ENCODE assay signal across 11 cellular contexts in genomic region chr9:2179557-2179956, GRCh38.
DNase-seq lines count a peak whose midpoint lies in the region; ATAC-seq, FAIRE-seq and TF ChIP-seq lines count a peak whose summit lies in the region.
"Had no signal": no experiment of that assay in that cellular context is flagged by ENCODE, and none has a peak within 500 bp of the region (broad histone marks: within the 10 kb centered on the region; RNA-seq: fewer than 3 reads in every experiment).

No MANE protein-coding gene starts in this region.

- POLR2A ChIA-PET in activated CD4-positive, alpha-beta T cell treated with anti-CD3 and anti-CD28 coated beads for 36 hours (lab: Charles Lee) = no interaction called here

- TF ChIP-seq CTCF in mammary epithelial cell (conservative IDR thresholded peaks at IDR 0.05 in 1 of 2, IDR thresholded peaks at IDR 0.05 in 1 of 2; ENCODE audit: extremely low read depth in 1 of 2, insufficient read depth in 1 of 2, low read depth in 1 of 2, low read length in 2 of 2) (no peak), stomach (IDR thresholded peaks at IDR 0.05) (no peak)

- H3K9ac ChIP-seq in Karpas-422 (ENCODE audit: low read length) (no peak overlapping the region), mammary epithelial cell (ENCODE audit: insufficient read depth, low read length) (no peak overlapping the region)

- no peaks in the 10 kb centered on the region for H3K9me3 Mint-ChIP-seq in activated CD4-positive, alpha-beta T cell treated with anti-CD3 and anti-CD28 coated beads for 36 hours (ENCODE audit: low read depth)

- H2AFZ ChIP-seq in Karpas-422 (ENCODE audit: low read length) = no peak overlapping the region
- no peak overlapping the region for H2AFZ ChIP-seq in mammary epithelial cell (ENCODE audit: low read depth, low read length)

- no TSS peak for BruUV-seq in mammary epithelial cell (replicated peaks; lab: Mats Ljungman, UMichigan)

- peaks cover 17% of the 10 kb centered on the region for H3K36me3 Mint-ChIP-seq in activated CD4-positive, alpha-beta T cell treated with anti-CD3 and anti-CD28 coated beads for 36 hours (ENCODE audit: low read depth)

- intact Hi-C loops in activated CD4-positive, alpha-beta T cell treated with anti-CD3 and anti-CD28 coated beads for 36 hours (cut with DNase I, micrococcal nuclease) = loop anchor here (1.0 to 2.0 kb wide), 2 partner anchors 47 kb away; no protein-coding TSS in a partner anchor
- intact Hi-C loops in mammary epithelial cell (cut with micrococcal nuclease) = loop anchor here (1.0 kb wide), 1 partner anchor 47 kb away; no protein-coding TSS in a partner anchor
- intact Hi-C loops in stomach (cut with DNase I; ENCODE audit: low total_unique reads) = no loop called here

- CTCF ChIA-PET in activated CD4-positive, alpha-beta T cell treated with anti-CD3 and anti-CD28 coated beads for 36 hours (lab: Charles Lee) = interaction anchor here (0.6 to 3.7 kb wide), 3 partner anchors 19 to 52 kb away, joined by 3 to 47 read pairs (median 3); no protein-coding TSS in a partner anchor
- CTCF ChIA-PET in mammary epithelial cell (lab: Charles Lee; ENCODE audit: low non-redundant PET) = interaction anchor here (0.6 kb wide), 1 partner anchor 58 kb away, joined by 3 read pairs; no protein-coding TSS in a partner anchor

- H3K4me2 ChIP-seq in Karpas-422 (ENCODE audit: low read depth, low read length, poor library complexity, severe bottlenecking) (no peak overlapping the region), mammary epithelial cell (ENCODE audit: insufficient read depth, low read depth, low read length) (no peak overlapping the region)

- H3K27ac ChIP-seq in Karpas-422 (ENCODE audit: low read length) (peak overlapping the region; percentile 34), mammary epithelial cell (ENCODE audit: insufficient read depth, low read depth, low read length) (no peak overlapping the region), stomach (no peak overlapping the region)

- H3K27me3 ChIP-seq in Karpas-422 (ENCODE audit: low read length) (no peaks in the 10 kb centered on the region), mammary epithelial cell (ENCODE audit: insufficient read depth, low read length) (no peaks in the 10 kb centered on the region), stomach (no peaks in the 10 kb centered on the region)

- no peak overlapping the region for H3K4me3 Mint-ChIP-seq in activated CD4-positive, alpha-beta T cell treated with anti-CD3 and anti-CD28 coated beads for 36 hours

- ATAC-seq in activated CD4-positive, alpha-beta T cell treated with anti-CD3 and anti-CD28 coated beads for 36 hours = peak; percentile 71
- ATAC-seq in GM19023 (IDR thresholded peaks at IDR 0.05; ENCODE audit: unreplicated experiment) = no peak

- H4K20me1 ChIP-seq in Karpas-422 (ENCODE audit: insufficient read depth, low read depth, low read length) (no peaks in the 10 kb centered on the region), mammary epithelial cell (ENCODE audit: insufficient read depth, low read length) (no peaks in the 10 kb centered on the region)

- TF ChIP-seq EP300 in stomach (IDR thresholded peaks at IDR 0.05) = no peak

- 94% methylated on average over 3 of the region's 3 CpGs for WGBS in mammary epithelial cell (ENCODE audit: low coverage, missing lambda C conversion rate)
- WGBS in stomach, 5 donors = 86 to 94% (median 87%) methylated on average over 3 of the region's 3 CpGs

- H3K36me3 ChIP-seq in Karpas-422 (ENCODE audit: insufficient read depth, low read length) = peaks cover 4% of the 10 kb centered on the region; the same call in 1 of the 2 replicates
- H3K36me3 ChIP-seq in mammary epithelial cell (ENCODE audit: insufficient read depth, low read length) = peaks cover 5% of the 10 kb centered on the region
- H3K36me3 ChIP-seq in stomach = peaks cover 0 to 30% (median 26%) of the 10 kb centered on the region in 4 donors

- H3K79me2 ChIP-seq in Karpas-422 (ENCODE audit: low read length) (no peaks in the 10 kb centered on the region; the same call in 1 of the 2 replicates), mammary epithelial cell (ENCODE audit: insufficient read depth, low read length) (no peaks in the 10 kb centered on the region)

- FAIRE-seq in HTR-8/SVneo (lab: Jason Lieb, UNC) = no peak
- FAIRE-seq: colon had no signal

- H3K27ac Mint-ChIP-seq in activated CD4-positive, alpha-beta T cell treated with anti-CD3 and anti-CD28 coated beads for 36 hours = no peak overlapping the region

- DNase-seq in activated CD4-positive, alpha-beta T cell treated with anti-CD3 and anti-CD28 coated beads for 36 hours = no peak
- no peak for DNase-seq in activated CD4-positive, alpha-beta T cell treated with anti-CD3 and anti-CD28 coated beads for 48 hours
- DNase-seq in Karpas-422 (peak; percentile 64), mammary epithelial cell (peak; percentile 44), putamen (ENCODE audit: low spot score) (peak; percentile 13), HTR-8/SVneo (ENCODE audit: insufficient read length, low spot score) (no peak), stomach (no peak)
- DNase-seq: activated CD4-positive, alpha-beta T cell treated with anti-CD3 and anti-CD28 coated beads for 1 hour had no signal

- in situ Hi-C loops in mammary epithelial cell (cut with MboI; ENCODE audit: low sequenced_read_pairs in 2 of 2) = no loop called here

- peaks cover 20% of the 10 kb centered on the region for H3K4me1 ChIP-seq in Karpas-422 (ENCODE audit: low read length)
- no peaks in the 10 kb centered on the region for H3K4me1 ChIP-seq in mammary epithelial cell (ENCODE audit: insufficient read depth, low read length)
- H3K4me1 ChIP-seq in stomach = peaks cover 0 to 18% (median 3%) of the 10 kb centered on the region in 4 donors

- H3K4me1 Mint-ChIP-seq in activated CD4-positive, alpha-beta T cell treated with anti-CD3 and anti-CD28 coated beads for 36 hours = peaks cover 3% of the 10 kb centered on the region

- no peaks in the 10 kb centered on the region for H3K9me3 ChIP-seq in Karpas-422 (ENCODE audit: low read length)
- no peaks in the 10 kb centered on the region for H3K9me3 ChIP-seq in mammary epithelial cell (replicated peaks; ENCODE audit: insufficient read depth, low read length)
- H3K9me3 ChIP-seq in stomach = no peaks in the 10 kb centered on the region

- no peaks in the 10 kb centered on the region for H3K27me3 Mint-ChIP-seq in activated CD4-positive, alpha-beta T cell treated with anti-CD3 and anti-CD28 coated beads for 36 hours

- dilution Hi-C loops in mammary epithelial cell (cut with HindIII; ENCODE audit: low sequenced_read_pairs) = no loop called here

- no peaks in the 10 kb centered on the region for H3K9me2 ChIP-seq in Karpas-422 (replicated peaks; ENCODE audit: insufficient read depth, low read length)

- no peak for TF ChIP-seq POLR2A in stomach (IDR thresholded peaks at IDR 0.05)

- H3K4me3 ChIP-seq in Karpas-422 (ENCODE audit: low read length) (no peak overlapping the region), mammary epithelial cell (replicated peaks in 1 of 3; ENCODE audit: insufficient read depth in 1 of 3, low read depth in 2 of 3, low read length in 3 of 3) (no peak overlapping the region), stomach (no peak overlapping the region)
- H3K4me3 ChIP-seq: lung had no signal

Comparison
In these comparisons a context has a peak if more than half of its experiments do, and no peak if none do; other contexts are left out.
1. DNase-seq: peak in Karpas-422 (single experiment), mammary epithelial cell (single experiment) and putamen (single experiment); none in activated CD4-positive, alpha-beta T cell treated with anti-CD3 and anti-CD28 coated beads for 36 hours (single experiment), activated CD4-positive, alpha-beta T cell treated with anti-CD3 and anti-CD28 coated beads for 48 hours (single experiment), HTR-8/SVneo (single experiment) and stomach (single experiment).